ENCODE assay signal across 1 cellular context in the genomic region with DNA sequence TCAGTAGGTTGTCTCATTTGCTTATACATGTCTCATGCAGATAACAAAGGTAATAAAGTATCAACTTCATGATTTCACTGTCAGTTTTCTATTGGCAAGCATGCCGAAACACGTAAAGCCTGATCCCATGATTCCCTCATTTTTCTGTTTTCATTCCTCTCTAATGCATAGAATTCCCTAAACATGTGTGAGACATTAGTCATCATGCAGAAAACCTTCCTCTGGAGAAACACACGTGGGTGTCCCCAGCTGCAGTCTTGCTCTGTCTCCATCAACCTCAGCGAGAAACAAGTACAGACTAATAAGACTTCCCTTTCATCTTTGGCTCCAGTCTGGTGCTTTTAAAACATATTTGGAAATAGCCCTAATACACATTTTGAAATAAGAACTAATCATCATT.
TF ChIP-seq lines count a peak whose summit lies in the region.

No MANE protein-coding gene starts in this region.

TF ChIP-seq in SK-N-SH, 30 proteins besides CTCF, POLR2A, EP300 and RAD21 (continued from another document):
- TF ChIP-seq, protein P1, sequence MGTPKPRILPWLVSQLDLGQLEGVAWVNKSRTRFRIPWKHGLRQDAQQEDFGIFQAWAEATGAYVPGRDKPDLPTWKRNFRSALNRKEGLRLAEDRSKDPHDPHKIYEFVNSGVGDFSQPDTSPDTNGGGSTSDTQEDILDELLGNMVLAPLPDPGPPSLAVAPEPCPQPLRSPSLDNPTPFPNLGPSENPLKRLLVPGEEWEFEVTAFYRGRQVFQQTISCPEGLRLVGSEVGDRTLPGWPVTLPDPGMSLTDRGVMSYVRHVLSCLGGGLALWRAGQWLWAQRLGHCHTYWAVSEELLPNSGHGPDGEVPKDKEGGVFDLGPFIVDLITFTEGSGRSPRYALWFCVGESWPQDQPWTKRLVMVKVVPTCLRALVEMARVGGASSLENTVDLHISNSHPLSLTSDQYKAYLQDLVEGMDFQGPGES (IDR thresholded peaks at IDR 0.05; ENCODE audit: low read depth, low read length): no peak
- no peak for TF ChIP-seq FOXJ3 (CRISPR knock-in tag; IDR thresholded peaks at IDR 0.05)
- no peak for TF ChIP-seq FOSL2 (IDR thresholded peaks at IDR 0.05; ENCODE audit: borderline replicate concordance, low read depth)
- no peak for TF ChIP-seq JUND (IDR thresholded peaks at IDR 0.05)
- TF ChIP-seq, protein P2, sequence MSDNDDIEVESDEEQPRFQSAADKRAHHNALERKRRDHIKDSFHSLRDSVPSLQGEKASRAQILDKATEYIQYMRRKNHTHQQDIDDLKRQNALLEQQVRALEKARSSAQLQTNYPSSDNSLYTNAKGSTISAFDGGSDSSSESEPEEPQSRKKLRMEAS (IDR thresholded peaks at IDR 0.05; ENCODE audit: low read depth): no peak
- TF ChIP-seq YY1 (IDR thresholded peaks at IDR 0.05; ENCODE audit: low read depth): no peak
- no peak for TF ChIP-seq GABPA (IDR thresholded peaks at IDR 0.05; ENCODE audit: low read depth)
- TF ChIP-seq MEF2A (IDR thresholded peaks at IDR 0.05; ENCODE audit: borderline replicate concordance, low read depth): no peak
- no peak for TF ChIP-seq NFIC (IDR thresholded peaks at IDR 0.05; ENCODE audit: borderline replicate concordance)
- TF ChIP-seq, protein P3, sequence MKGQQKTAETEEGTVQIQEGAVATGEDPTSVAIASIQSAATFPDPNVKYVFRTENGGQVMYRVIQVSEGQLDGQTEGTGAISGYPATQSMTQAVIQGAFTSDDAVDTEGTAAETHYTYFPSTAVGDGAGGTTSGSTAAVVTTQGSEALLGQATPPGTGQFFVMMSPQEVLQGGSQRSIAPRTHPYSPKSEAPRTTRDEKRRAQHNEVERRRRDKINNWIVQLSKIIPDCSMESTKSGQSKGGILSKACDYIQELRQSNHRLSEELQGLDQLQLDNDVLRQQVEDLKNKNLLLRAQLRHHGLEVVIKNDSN (IDR thresholded peaks at IDR 0.05; ENCODE audit: borderline replicate concordance, low read depth): no peak
- no peak for TF ChIP-seq TCF12 (IDR thresholded peaks at IDR 0.05)
- TF ChIP-seq POLR2AphosphoS5 (IDR thresholded peaks at IDR 0.05; ENCODE audit: low read depth, low read length): no peak
- no peak for TF ChIP-seq RCOR1 (IDR thresholded peaks at IDR 0.05; ENCODE audit: low read length)
- TF ChIP-seq EZH2phosphoT487 (IDR thresholded peaks at IDR 0.05; ENCODE audit: borderline replicate concordance, low read depth): no peak
- no peak for TF ChIP-seq TAF1 (IDR thresholded peaks at IDR 0.05; ENCODE audit: borderline replicate concordance, low read depth, low read length)
